In genomic region chr20:56890011-56890410, GRCh38 we compare ENCODE assay signal across 7 cellular contexts.
"Had no signal": no experiment of that assay in that cellular context is flagged by ENCODE, and none has a peak within 500 bp of the region (broad histone marks: within the 10 kb centered on the region; RNA-seq: fewer than 3 reads in every experiment).

No MANE protein-coding gene starts in this region.

- H3K4me3 ChIP-seq: GM23248 had no signal

- H3K9ac ChIP-seq: GM23248 had no signal

- H3K9me3 Mint-ChIP-seq: H9, IgD-negative memory B cell had no signal

- H3K36me3 Mint-ChIP-seq: IgD-negative memory B cell had no signal

- DNase-seq: GM23248, H9, HCEC 1CT, KBM-7 had no signal

- ATAC-seq: HepG2 had no signal

- H3K27ac ChIP-seq: GM23248, HL-60 had no signal

- H3K27ac Mint-ChIP-seq: IgD-negative memory B cell had no signal

- H3K4me3 Mint-ChIP-seq: H9, IgD-negative memory B cell had no signal
